In genomic region chr2:230416061-230416721, GRCh38 we compare ENCODE assay signal across 1 cellular context.
TF ChIP-seq lines count a peak whose summit lies in the region.

SP100 (plus strand) TSS chr2:230416201; CDS start chr2:230416297, 96 bp downstream.

TF ChIP-seq in HepG2, 621 proteins besides CTCF, POLR2A, EP300 and RAD21 (continued from another document and continues in another):
- TF ChIP-seq THAP9 (CRISPR knock-in tag; IDR thresholded peaks at IDR 0.05; ENCODE audit: borderline replicate concordance) (peak; percentile 77; the same call in 1 of the 2 replicates), MEF2D (CRISPR knock-in tag; IDR thresholded peaks at IDR 0.05) (peak; percentile 24; the same call in 1 of the 2 replicates), ZNF710 (CRISPR knock-in tag; IDR thresholded peaks at IDR 0.05; ENCODE audit: borderline replicate concordance) (peak; percentile 74; the same call in 1 of the 2 replicates), ZNF792 (CRISPR knock-in tag; IDR thresholded peaks at IDR 0.05) (0 out of 2 replicates have a peak, but pooled peaks have one; percentile 37), ZNF891 (CRISPR knock-in tag; IDR thresholded peaks at IDR 0.05) (no peak), HDAC1 (CRISPR knock-in tag; IDR thresholded peaks at IDR 0.05) (peak; percentile 84), ZNF724P (CRISPR knock-in tag; IDR thresholded peaks at IDR 0.05; ENCODE audit: borderline replicate concordance) (no peak), HDAC6 (IDR thresholded peaks at IDR 0.05; ENCODE audit: low read depth, low read length) (no peak), GTF2F1 (IDR thresholded peaks at IDR 0.05; ENCODE audit: low read length) (no peak), TFE3 (CRISPR knock-in tag; IDR thresholded peaks at IDR 0.05) (peak; percentile 35; the same call in 1 of the 2 replicates), ARNTL (CRISPR knock-in tag; IDR thresholded peaks at IDR 0.05) (peak; percentile 57; the same call in 1 of the 2 replicates), KDM5A (IDR thresholded peaks at IDR 0.05; ENCODE audit: borderline replicate concordance, low read length) (no peak), YEATS2 (CRISPR knock-in tag; IDR thresholded peaks at IDR 0.05; ENCODE audit: borderline replicate concordance) (peak; percentile 85), NAIF1 (CRISPR knock-in tag; IDR thresholded peaks at IDR 0.05; ENCODE audit: borderline replicate concordance) (no peak), ZNF329 (CRISPR knock-in tag; IDR thresholded peaks at IDR 0.05; ENCODE audit: low read depth) (0 out of 2 replicates have a peak, but pooled peaks have one; percentile 58), EED (CRISPR knock-in tag; IDR thresholded peaks at IDR 0.05) (no peak), DDIT3 (CRISPR knock-in tag; IDR thresholded peaks at IDR 0.05) (no peak), THYN1 (CRISPR knock-in tag; IDR thresholded peaks at IDR 0.05; ENCODE audit: borderline replicate concordance, low read depth) (0 out of 2 replicates have a peak, but pooled peaks have one; percentile 48), SALL1 (CRISPR knock-in tag; IDR thresholded peaks at IDR 0.05) (peak; percentile 92), ZFP36L1 (CRISPR knock-in tag; IDR thresholded peaks at IDR 0.05) (peak; percentile 21; the same call in 1 of the 2 replicates), ZNF512 (CRISPR knock-in tag; IDR thresholded peaks at IDR 0.05) (no peak), ZNF629 (CRISPR knock-in tag; conservative IDR thresholded peaks at IDR 0.05) (no peak), ZNF790 (CRISPR knock-in tag; IDR thresholded peaks at IDR 0.05; ENCODE audit: borderline replicate concordance) (no peak), RBAK (CRISPR knock-in tag; IDR thresholded peaks at IDR 0.05) (no peak), STAT6 (CRISPR knock-in tag; IDR thresholded peaks at IDR 0.05; ENCODE audit: borderline replicate concordance) (no peak), GATA4 (IDR thresholded peaks at IDR 0.05; ENCODE audit: borderline replicate concordance, low read depth) (peak; percentile 31; the same call in 1 of the 2 replicates), NFKBIZ (CRISPR knock-in tag; IDR thresholded peaks at IDR 0.05) (peak; percentile 39; the same call in 1 of the 2 replicates), NFIC (IDR thresholded peaks at IDR 0.05; ENCODE audit: low read length) (no peak), ZFP36 (IDR thresholded peaks at IDR 0.05; ENCODE audit: borderline replicate concordance, low read depth, low read length, partially characterized antibody) (no peak), ZNF607 (CRISPR knock-in tag; IDR thresholded peaks at IDR 0.05; ENCODE audit: borderline replicate concordance) (0 out of 2 replicates have a peak, but pooled peaks have one; percentile 53), ELK4 (CRISPR knock-in tag; IDR thresholded peaks at IDR 0.05; ENCODE audit: borderline replicate concordance) (no peak), ONECUT2 (CRISPR knock-in tag; IDR thresholded peaks at IDR 0.05) (no peak), MED1 (CRISPR knock-in tag; IDR thresholded peaks at IDR 0.05) (peak; percentile 67; the same call in 1 of the 2 replicates), ZNF567 (CRISPR knock-in tag; IDR thresholded peaks at IDR 0.05; ENCODE audit: borderline replicate concordance) (no peak), ZNF326 (CRISPR knock-in tag; IDR thresholded peaks at IDR 0.05; ENCODE audit: borderline replicate concordance) (no peak), TOPORS (CRISPR knock-in tag; IDR thresholded peaks at IDR 0.05) (peak; percentile 77; the same call in 1 of the 2 replicates), REXO4 (CRISPR knock-in tag; IDR thresholded peaks at IDR 0.05; ENCODE audit: borderline replicate concordance) (no peak), ZNF431 (CRISPR knock-in tag; IDR thresholded peaks at IDR 0.05; ENCODE audit: borderline replicate concordance, low read depth) (no peak), MIER2 (CRISPR knock-in tag; IDR thresholded peaks at IDR 0.05) (0 out of 2 replicates have a peak, but pooled peaks have one; percentile 49), ZNF430 (CRISPR knock-in tag; IDR thresholded peaks at IDR 0.05) (peak; percentile 63; the same call in 1 of the 2 replicates), TGIF2 (CRISPR knock-in tag; IDR thresholded peaks at IDR 0.05) (no peak; the same call in 1 of the 2 replicates), CHD2 (IDR thresholded peaks at IDR 0.05; ENCODE audit: low read depth, low read length) (no peak), STAT5B (CRISPR knock-in tag; IDR thresholded peaks at IDR 0.05) (no peak), SP1 (IDR thresholded peaks at IDR 0.05) (no peak), SP1 (CRISPR knock-in tag; IDR thresholded peaks at IDR 0.05) (peak; percentile 34; the same call in 1 of the 2 replicates), ZBTB26 (CRISPR knock-in tag; IDR thresholded peaks at IDR 0.05; ENCODE audit: borderline replicate concordance) (peak; percentile 18; the same call in 1 of the 2 replicates), SIN3A (IDR thresholded peaks at IDR 0.05; ENCODE audit: borderline replicate concordance, low read depth, low read length) (peak; percentile 85; the same call in 1 of the 2 replicates), GABPB1 (CRISPR knock-in tag; IDR thresholded peaks at IDR 0.05) (peak; percentile 87), MTA1 (CRISPR knock-in tag; IDR thresholded peaks at IDR 0.05; ENCODE audit: borderline replicate concordance) (peak; percentile 52; the same call in 1 of the 2 replicates), BRCA1 (CRISPR knock-in tag; IDR thresholded peaks at IDR 0.05) (no peak; the same call in 1 of the 2 replicates), ZNF749 (CRISPR knock-in tag; IDR thresholded peaks at IDR 0.05; ENCODE audit: borderline replicate concordance) (peak; percentile 36; the same call in 1 of the 2 replicates), HMGA1 (CRISPR knock-in tag; conservative IDR thresholded peaks at IDR 0.05) (no peak), ZGPAT (CRISPR knock-in tag; IDR thresholded peaks at IDR 0.05) (peak; percentile 62; the same call in 1 of the 2 replicates), ZNF598 (CRISPR knock-in tag; IDR thresholded peaks at IDR 0.05; ENCODE audit: borderline replicate concordance) (peak; percentile 87; the same call in 1 of the 2 replicates)
